ENCODE assay signal across 19 cellular contexts in genomic region chr19:41697198-41697855, GRCh38. TPM values are rescaled to one million over a fixed set of nuclear protein-coding genes. Genes with fewer than 3 reads are reported as not detected.
DNase-seq lines count a peak whose midpoint lies in the region; ATAC-seq and TF ChIP-seq lines count a peak whose summit lies in the region.
"Had no signal": no experiment of that assay in that cellular context is flagged by ENCODE, and none has a peak within 500 bp of the region (broad histone marks: within the 10 kb centered on the region; RNA-seq: fewer than 3 reads in every experiment).

No MANE protein-coding gene starts in this region.

- CTCF ChIA-PET in activated CD4-positive, alpha-beta memory T cell treated with anti-CD3 and anti-CD28 coated beads for 36 hours (lab: Charles Lee) = interaction anchor here (0.8 to 2.6 kb wide), 3 partner anchors 10 to 56 kb away, joined by 3 to 12 read pairs (median 6); no protein-coding TSS in a partner anchor

- H3K27me3 ChIP-seq in RWPE2 (ENCODE audit: insufficient read depth, poor library complexity, severe bottlenecking) = no peaks in the 10 kb centered on the region
- H3K27me3 ChIP-seq in stomach = peaks cover 0 to 44% (median 0%) of the 10 kb centered on the region in 3 donors

- POLR2A ChIA-PET in activated CD4-positive, alpha-beta memory T cell treated with anti-CD3 and anti-CD28 coated beads for 36 hours (lab: Charles Lee) = no interaction called here

- H3K9me3 ChIP-seq in RWPE2 (ENCODE audit: severe bottlenecking) = peaks cover under 1% of the 10 kb centered on the region
- peaks cover 0 to 10% (median 5%) of the 10 kb centered on the region in 4 donors for H3K9me3 ChIP-seq in stomach
- H3K9me3 ChIP-seq: BE2C had no signal

- peaks cover 6% of the 10 kb centered on the region for H3K9me3 Mint-ChIP-seq in activated CD4-positive, alpha-beta memory T cell treated with anti-CD3 and anti-CD28 coated beads for 36 hours
- H3K9me3 Mint-ChIP-seq: GM23338 had no signal

- no peak for TF ChIP-seq EP300 in stomach (IDR thresholded peaks at IDR 0.05)

- intact Hi-C loops in stomach (cut with DNase I; ENCODE audit: low total_unique reads) = no loop called here
- intact Hi-C loops in activated CD4-positive, alpha-beta memory T cell treated with anti-CD3 and anti-CD28 coated beads for 36 hours (cut with micrococcal nuclease) = no loop called here

- WGBS in stomach, 5 donors = 71 to 79% (median 73%) methylated on average over 9 of the region's 9 CpGs

- H3K36me3 ChIP-seq in RWPE2 (ENCODE audit: low read depth) (no peaks in the 10 kb centered on the region), stomach (no peaks in the 10 kb centered on the region)
- H3K36me3 ChIP-seq: BE2C had no signal

- H3K36me3 Mint-ChIP-seq in activated CD4-positive, alpha-beta memory T cell treated with anti-CD3 and anti-CD28 coated beads for 36 hours = no peaks in the 10 kb centered on the region

- no peak for TF ChIP-seq POLR2A in stomach (IDR thresholded peaks at IDR 0.05)

- no peaks in the 10 kb centered on the region for H3K4me1 Mint-ChIP-seq in activated CD4-positive, alpha-beta memory T cell treated with anti-CD3 and anti-CD28 coated beads for 36 hours (ENCODE audit: low read depth)
- H3K4me1 Mint-ChIP-seq: GM23338 had no signal

- H3K4me3 ChIP-seq in RWPE2 (ENCODE audit: severe bottlenecking) (no peak overlapping the region), stomach (no peak overlapping the region)
- H3K4me3 ChIP-seq: GM23338 had no signal

- TF ChIP-seq CTCF in RWPE2 (IDR thresholded peaks at IDR 0.05; ENCODE audit: poor library complexity, severe bottlenecking) (no peak), stomach (IDR thresholded peaks at IDR 0.05) (no peak)

- no peak overlapping the region for H3K4me3 Mint-ChIP-seq in activated CD4-positive, alpha-beta memory T cell treated with anti-CD3 and anti-CD28 coated beads for 36 hours
- H3K4me3 Mint-ChIP-seq: CD4-positive, alpha-beta T cell; GM23338 had no signal

- H3K4me1 ChIP-seq in RWPE2 (ENCODE audit: insufficient read depth, poor library complexity, severe bottlenecking) = no peaks in the 10 kb centered on the region
- H3K4me1 ChIP-seq in stomach = peaks cover 0 to 12% (median 8%) of the 10 kb centered on the region in 4 donors
- H3K4me1 ChIP-seq: BE2C had no signal

- H3K27ac ChIP-seq in RWPE2 (ENCODE audit: poor library complexity, severe bottlenecking) = no peak overlapping the region
- H3K27ac ChIP-seq in stomach = no peak overlapping the region

- H3K27ac Mint-ChIP-seq in activated CD4-positive, alpha-beta memory T cell treated with anti-CD3 and anti-CD28 coated beads for 36 hours = no peak overlapping the region
- H3K27ac Mint-ChIP-seq: CD4-positive, alpha-beta T cell; GM23338 had no signal

- ATAC-seq in RWPE2 (ENCODE audit: low read depth) (no peak), left lobe of liver (no peak)

- peaks cover 25% of the 10 kb centered on the region for H3K27me3 Mint-ChIP-seq in activated CD4-positive, alpha-beta memory T cell treated with anti-CD3 and anti-CD28 coated beads for 36 hours

- DNase-seq in RWPE2 (ENCODE audit: low spot score) (peak; percentile 23), left lobe of liver (ENCODE audit: low spot score) (peak; percentile 39), stomach (peak; percentile 11), Kasumi-1 (lab: John Stamatoyannopoulos, UW) (no peak), NCI-H82 treated with DMSO at 0.1 percent for 48 hours (lab: John Stamatoyannopoulos, UW; ENCODE audit: unreplicated experiment) (no peak)
- peak; percentile 37 for DNase-seq in activated CD8-positive, alpha-beta memory T cell treated with anti-CD3 and anti-CD28 coated beads for 24 hours
- DNase-seq in activated CD4-positive, alpha-beta memory T cell treated with anti-CD3 and anti-CD28 coated beads for 36 hours = no peak
- DNase-seq: BE2C; CD4-positive, alpha-beta T cell; EL; KBM-7; NCI-H1436; NCI-H2029; NCI-H2171; NCI-H446 treated with DMSO at 0.1 percent for 48 hours; OCI-M1 had no signal

RNA-seq across cellular contexts. Expression of gene CEACAM7, which starts 9.3 kb away (rescaled TPM):
- total RNA-seq in left lobe of liver (not detected), stomach (1 to 10 TPM in 1 of 5 donors, not detected in 4; 1.3 TPM)
- polyA plus RNA-seq in stomach = 1 to 10 TPM in 1 of 3 donors, not detected in 2; 6.2 TPM
- not detected for total RNA-seq in activated CD4-positive, alpha-beta memory T cell treated with anti-CD3 and anti-CD28 coated beads for 36 hours
- total RNA-seq: CD4-positive, alpha-beta T cell; RPMI7951 had no signal
- polyA plus RNA-seq: AG04450, GM23338 had no signal

RNA-seq across cellular contexts. Expression of gene CEACAM5, which starts 11.1 kb away (rescaled TPM):
- total RNA-seq in left lobe of liver (0.81 TPM), stomach (100 to 1,000 TPM in 2 of 5 donors, 10 to 100 TPM in 1, 1 to 10 TPM in 1, under 1 TPM in 1; 0.72 to 118 (median 22.9) TPM)
- polyA plus RNA-seq in stomach = 10 to 100 TPM in 2 of 3 donors, 1 to 10 TPM in 1; 4.4 to 27.6 (median 18.2) TPM
- total RNA-seq in activated CD4-positive, alpha-beta memory T cell treated with anti-CD3 and anti-CD28 coated beads for 36 hours = not detected
- total RNA-seq: CD4-positive, alpha-beta T cell; GM23338; RPMI7951 had no signal
- polyA plus RNA-seq: AG04450, GM23338 had no signal

RNA-seq across cellular contexts. Expression of gene CEACAM6, which starts 58.0 kb away (rescaled TPM):
- total RNA-seq in left lobe of liver = 0.58 TPM
- 10 to 100 TPM in 2 of 5 donors, 1 to 10 TPM in 1, not detected in 2; 5.5 to 16.2 (median 14.7) TPM for total RNA-seq in stomach
- polyA plus RNA-seq in stomach = 10 to 100 TPM in 1 of 3 donors, 1 to 10 TPM in 2; 1.7 to 29.6 (median 7.8) TPM
- not detected for total RNA-seq in activated CD4-positive, alpha-beta memory T cell treated with anti-CD3 and anti-CD28 coated beads for 36 hours
- total RNA-seq: CD4-positive, alpha-beta T cell; GM23338; RPMI7951 had no signal
- polyA plus RNA-seq: AG04450, GM23338 had no signal

Comparison
In these comparisons a context has a peak if more than half of its experiments do, and no peak if none do; other contexts are left out.
1. DNase-seq: peak in RWPE2 (single experiment), activated CD8-positive, alpha-beta memory T cell treated with anti-CD3 and anti-CD28 coated beads for 24 hours (single experiment), left lobe of liver (single experiment) and stomach (single experiment); none in activated CD4-positive, alpha-beta memory T cell treated with anti-CD3 and anti-CD28 coated beads for 36 hours (single experiment), Kasumi-1 (0 of 2) and NCI-H82 treated with DMSO at 0.1 percent for 48 hours (single experiment).